8 cellular contexts compared by ENCODE assay signal in the genomic region with DNA sequence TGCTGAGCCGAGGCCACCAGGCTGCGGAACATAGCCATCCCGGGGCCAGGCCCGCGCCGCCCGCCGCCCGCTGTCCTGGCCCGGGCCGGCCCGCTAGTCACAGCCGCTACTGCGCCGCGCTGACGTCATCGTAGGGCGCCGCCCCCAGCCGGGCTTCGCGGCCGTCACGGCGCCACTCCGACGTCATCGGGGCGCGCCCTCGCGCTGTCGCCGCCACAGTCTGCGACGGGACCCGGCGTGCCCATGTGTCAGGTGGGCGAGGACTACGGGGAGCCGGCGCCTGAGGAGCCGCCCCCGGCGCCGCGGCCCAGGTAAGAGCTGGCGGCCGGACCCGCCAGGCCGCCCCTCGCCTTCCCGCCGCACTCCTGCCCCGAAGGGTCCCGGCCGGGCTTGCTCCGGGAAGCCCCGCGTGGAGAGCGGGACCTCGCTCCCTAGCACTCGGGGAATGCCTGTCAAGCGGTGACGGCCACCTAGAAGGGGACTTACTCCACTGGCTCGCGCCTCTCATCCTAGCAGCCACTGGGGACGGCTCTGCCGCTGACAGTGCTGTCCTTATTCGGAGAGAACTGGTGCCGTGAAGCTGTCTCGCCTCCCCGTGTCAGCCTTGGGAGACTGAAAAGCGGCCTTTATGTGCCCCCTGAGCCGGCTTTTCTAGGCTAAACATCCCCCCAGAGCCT.
DNase-seq lines count a peak whose midpoint lies in the region; ATAC-seq and TF ChIP-seq lines count a peak whose summit lies in the region.

A gene (plus strand): TSS at position 216 of the 677 bp plus-strand sequence. CDS start 28 bp downstream, at position 244.
A gene with protein sequence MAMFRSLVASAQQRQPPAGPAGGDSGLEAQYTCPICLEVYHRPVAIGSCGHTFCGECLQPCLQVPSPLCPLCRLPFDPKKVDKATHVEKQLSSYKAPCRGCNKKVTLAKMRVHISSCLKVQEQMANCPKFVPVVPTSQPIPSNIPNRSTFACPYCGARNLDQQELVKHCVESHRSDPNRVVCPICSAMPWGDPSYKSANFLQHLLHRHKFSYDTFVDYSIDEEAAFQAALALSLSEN (minus strand): TSS at position 121 of the 677 bp plus-strand sequence. CDS start 83 bp downstream, at position 38.

- no peaks in the 10 kb centered on the region for H3K36me3 Mint-ChIP-seq in nephron progenitor cell (ENCODE audit: low read depth)
- peaks cover 8% of the 10 kb centered on the region for H3K36me3 Mint-ChIP-seq in stimulated activated naive CD8-positive, alpha-beta T cell treated with anti-CD3 and anti-CD28 coated beads, Interleukin-15, Interleukin-2, amounts not matched to agents 100 ng/mL and 50 ng/mL, for 24 hours (ENCODE audit: low read depth)

- peaks cover 30% of the 10 kb centered on the region for H3K4me1 Mint-ChIP-seq in nephron progenitor cell
- peaks cover 51% of the 10 kb centered on the region for H3K4me1 Mint-ChIP-seq in stimulated activated naive CD8-positive, alpha-beta T cell treated with anti-CD3 and anti-CD28 coated beads, Interleukin-15, Interleukin-2, amounts not matched to agents 100 ng/mL and 50 ng/mL, for 24 hours (ENCODE audit: low read depth)

- DNase-seq in DMS153 treated with DMSO at 0.1 percent for 48 hours (lab: John Stamatoyannopoulos, UW; ENCODE audit: unreplicated experiment) (peak; percentile 59), SHP77 (lab: John Stamatoyannopoulos, UW) (peak; percentile 66 to 85), fibroblast of the conjunctiva (ENCODE audit: low read depth) (peak; percentile 57), nephron progenitor cell (peak; percentile 96)
- peak; percentile 98 for DNase-seq in activated effector memory CD4-positive, alpha-beta T cell treated with anti-CD3 and anti-CD28 coated beads, Interleukin-2, amount 50 U/mL, for 16 hours

- no peaks in the 10 kb centered on the region for H3K9me3 Mint-ChIP-seq in nephron progenitor cell
- H3K9me3 Mint-ChIP-seq in stimulated activated naive CD8-positive, alpha-beta T cell treated with anti-CD3 and anti-CD28 coated beads, Interleukin-15, Interleukin-2, amounts not matched to agents 100 ng/mL and 50 ng/mL, for 24 hours: no peaks in the 10 kb centered on the region

- H3K27me3 Mint-ChIP-seq in nephron progenitor cell (ENCODE audit: low read depth, poor library complexity): peaks cover 7% of the 10 kb centered on the region
- no peaks in the 10 kb centered on the region for H3K27me3 Mint-ChIP-seq in stimulated activated naive CD8-positive, alpha-beta T cell treated with anti-CD3 and anti-CD28 coated beads, Interleukin-15, Interleukin-2, amounts not matched to agents 100 ng/mL and 50 ng/mL, for 24 hours

- TF ChIP-seq RAD21 in Ishikawa (IDR thresholded peaks at IDR 0.05; ENCODE audit: low read depth): no peak

- peak; percentile 54 for ATAC-seq in GM21528 (IDR thresholded peaks at IDR 0.05; ENCODE audit: low FRiP score, unreplicated experiment)

- no peak within 1 kb of the TSS for H3K27ac Mint-ChIP-seq in nephron progenitor cell
- H3K27ac Mint-ChIP-seq in stimulated activated naive CD8-positive, alpha-beta T cell treated with anti-CD3 and anti-CD28 coated beads, Interleukin-15, Interleukin-2, amounts not matched to agents 100 ng/mL and 50 ng/mL, for 24 hours: peak within 1 kb of the TSS; percentile 94

- TF ChIP-seq CTCF in nephron progenitor cell (IDR thresholded peaks at IDR 0.05): no peak

- peak within 1 kb of the TSS; percentile 87 for H3K4me3 Mint-ChIP-seq in nephron progenitor cell
- peak within 1 kb of the TSS; percentile 96 for H3K4me3 Mint-ChIP-seq in stimulated activated naive CD8-positive, alpha-beta T cell treated with anti-CD3 and anti-CD28 coated beads, Interleukin-15, Interleukin-2, amounts not matched to agents 100 ng/mL and 50 ng/mL, for 24 hours

- TF ChIP-seq EP300 in Ishikawa (IDR thresholded peaks at IDR 0.05; ENCODE audit: borderline replicate concordance): 0 out of 2 replicates have a peak, but pooled peaks have one; percentile 15

TF ChIP-seq in Ishikawa, 13 proteins besides CTCF, POLR2A, EP300 and RAD21:
- TF ChIP-seq FOXM1 (IDR thresholded peaks at IDR 0.05; ENCODE audit: borderline replicate concordance, low read depth) (no peak), CREB1 (IDR thresholded peaks at IDR 0.05; ENCODE audit: low read depth) (peak; percentile 98), YY1 (IDR thresholded peaks at IDR 0.05; ENCODE audit: low read depth) (peak; percentile 64; the same call in 1 of the 2 replicates), TEAD4 (IDR thresholded peaks at IDR 0.05) (no peak; the same call in 1 of the 2 replicates), NFIC (IDR thresholded peaks at IDR 0.05) (no peak), CEBPB (IDR thresholded peaks at IDR 0.05) (no peak), TCF12 (IDR thresholded peaks at IDR 0.05; ENCODE audit: low read depth) (no peak), ZBTB7A (IDR thresholded peaks at IDR 0.05; ENCODE audit: low read depth) (peak; percentile 53; the same call in 1 of the 2 replicates), TAF1 (IDR thresholded peaks at IDR 0.05; ENCODE audit: low read depth) (peak; percentile 63), EGR1 (IDR thresholded peaks at IDR 0.05) (0 out of 2 replicates have a peak, but pooled peaks have one; percentile 7)
- TF ChIP-seq, protein P1, sequence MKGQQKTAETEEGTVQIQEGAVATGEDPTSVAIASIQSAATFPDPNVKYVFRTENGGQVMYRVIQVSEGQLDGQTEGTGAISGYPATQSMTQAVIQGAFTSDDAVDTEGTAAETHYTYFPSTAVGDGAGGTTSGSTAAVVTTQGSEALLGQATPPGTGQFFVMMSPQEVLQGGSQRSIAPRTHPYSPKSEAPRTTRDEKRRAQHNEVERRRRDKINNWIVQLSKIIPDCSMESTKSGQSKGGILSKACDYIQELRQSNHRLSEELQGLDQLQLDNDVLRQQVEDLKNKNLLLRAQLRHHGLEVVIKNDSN (IDR thresholded peaks at IDR 0.05): peak; percentile 75
- TF ChIP-seq, protein P2, sequence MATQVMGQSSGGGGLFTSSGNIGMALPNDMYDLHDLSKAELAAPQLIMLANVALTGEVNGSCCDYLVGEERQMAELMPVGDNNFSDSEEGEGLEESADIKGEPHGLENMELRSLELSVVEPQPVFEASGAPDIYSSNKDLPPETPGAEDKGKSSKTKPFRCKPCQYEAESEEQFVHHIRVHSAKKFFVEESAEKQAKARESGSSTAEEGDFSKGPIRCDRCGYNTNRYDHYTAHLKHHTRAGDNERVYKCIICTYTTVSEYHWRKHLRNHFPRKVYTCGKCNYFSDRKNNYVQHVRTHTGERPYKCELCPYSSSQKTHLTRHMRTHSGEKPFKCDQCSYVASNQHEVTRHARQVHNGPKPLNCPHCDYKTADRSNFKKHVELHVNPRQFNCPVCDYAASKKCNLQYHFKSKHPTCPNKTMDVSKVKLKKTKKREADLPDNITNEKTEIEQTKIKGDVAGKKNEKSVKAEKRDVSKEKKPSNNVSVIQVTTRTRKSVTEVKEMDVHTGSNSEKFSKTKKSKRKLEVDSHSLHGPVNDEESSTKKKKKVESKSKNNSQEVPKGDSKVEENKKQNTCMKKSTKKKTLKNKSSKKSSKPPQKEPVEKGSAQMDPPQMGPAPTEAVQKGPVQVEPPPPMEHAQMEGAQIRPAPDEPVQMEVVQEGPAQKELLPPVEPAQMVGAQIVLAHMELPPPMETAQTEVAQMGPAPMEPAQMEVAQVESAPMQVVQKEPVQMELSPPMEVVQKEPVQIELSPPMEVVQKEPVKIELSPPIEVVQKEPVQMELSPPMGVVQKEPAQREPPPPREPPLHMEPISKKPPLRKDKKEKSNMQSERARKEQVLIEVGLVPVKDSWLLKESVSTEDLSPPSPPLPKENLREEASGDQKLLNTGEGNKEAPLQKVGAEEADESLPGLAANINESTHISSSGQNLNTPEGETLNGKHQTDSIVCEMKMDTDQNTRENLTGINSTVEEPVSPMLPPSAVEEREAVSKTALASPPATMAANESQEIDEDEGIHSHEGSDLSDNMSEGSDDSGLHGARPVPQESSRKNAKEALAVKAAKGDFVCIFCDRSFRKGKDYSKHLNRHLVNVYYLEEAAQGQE (IDR thresholded peaks at IDR 0.05; ENCODE audit: low read depth): no peak
- TF ChIP-seq, protein P3, sequence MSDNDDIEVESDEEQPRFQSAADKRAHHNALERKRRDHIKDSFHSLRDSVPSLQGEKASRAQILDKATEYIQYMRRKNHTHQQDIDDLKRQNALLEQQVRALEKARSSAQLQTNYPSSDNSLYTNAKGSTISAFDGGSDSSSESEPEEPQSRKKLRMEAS (IDR thresholded peaks at IDR 0.05): peak; percentile 91
TF ChIP-seq in Ishikawa: peak in this region for 7.

Comparison
In these comparisons a context has a peak if more than half of its experiments do, and no peak if none do; other contexts are left out.
1. Peak in every context shown above with its lines: DNase-seq and ATAC-seq.